Comparison of ENCODE assay signal across 9 cellular contexts in genomic region chr4:104860227-104861123, GRCh38.
DNase-seq lines count a peak whose midpoint lies in the region; ATAC-seq, FAIRE-seq and TF ChIP-seq lines count a peak whose summit lies in the region.
"Had no signal": no experiment of that assay in that cellular context is flagged by ENCODE, and none has a peak within 500 bp of the region (broad histone marks: within the 10 kb centered on the region; RNA-seq: fewer than 3 reads in every experiment).

No MANE protein-coding gene starts in this region.

- CTCF ChIA-PET in K562 (lab: Yijun Ruan, JAX; ENCODE audit: low intra/inter-chr PET ratio), result interaction anchor here (0.6 kb wide), 1 partner anchor 134 kb away, joined by 3 read pairs; no protein-coding TSS in a partner anchor

- H4K20me1 ChIP-seq in K562 (replicated peaks; ENCODE audit: control insufficient read depth, insufficient read depth, low read length), result no peaks in the 10 kb centered on the region

- intact Hi-C loops in K562 (cut with micrococcal nuclease), result no loop called here

- ATAC-seq in HG02610 (IDR thresholded peaks at IDR 0.05; ENCODE audit: unreplicated experiment) (peak; percentile 81), K562 (peak; percentile 73)

- no peak for TF ChIP-seq POLR2A in K562 (conservative IDR thresholded peaks at IDR 0.05)

- whole genome bisulfite sequencing in K562 (ENCODE audit: insufficient coverage, low coverage, missing lambda C conversion rate), result 0% methylated on average over 4 of the region's 4 CpGs

- TF ChIP-seq CTCF in K562 (IDR thresholded peaks at IDR 0.05 in 2 of 3, conservative IDR thresholded peaks at IDR 0.05 in 1 of 3; ENCODE audit: insufficient read depth in 2 of 3, low read depth in 1 of 3, low read length in 3 of 3), result peak; percentile 30 to 70 (median 69); a peak in 5 of 6 replicates

- H3K9ac ChIP-seq in K562 (ENCODE audit: insufficient read depth in 1 of 2, low read depth in 2 of 2, low read length in 2 of 2), result no peak overlapping the region

- in situ Hi-C loops in K562 (cut with MboI), result no loop called here

- TF ChIP-seq EP300 in K562 (IDR thresholded peaks at IDR 0.05; ENCODE audit: low read length), result no peak

- H3K36me3 ChIP-seq in SJSA1 (no peaks in the 10 kb centered on the region), K562 (ENCODE audit: control insufficient read depth, insufficient read depth, low read length) (no peaks in the 10 kb centered on the region)

- no peaks in the 10 kb centered on the region for H3K27me3 ChIP-seq in SJSA1 (replicated peaks)
- no peaks in the 10 kb centered on the region for H3K27me3 ChIP-seq in K562 (ENCODE audit: control insufficient read depth in 2 of 2, insufficient read depth in 2 of 2, low read length in 2 of 2)

- no peak overlapping the region for H2AFZ ChIP-seq in K562 (ENCODE audit: low read depth, low read length)

- DNase-seq in activated CD4-positive, alpha-beta T cell treated with anti-CD3 and anti-CD28 coated beads for 24 hours (ENCODE audit: low read depth in 2 of 2), result peak; percentile 6 to 29
- DNase-seq in activated CD4-positive, alpha-beta T cell treated with anti-CD3 and anti-CD28 coated beads for 1 hour, result no peak
- DNase-seq in NCI-H1048 (lab: John Stamatoyannopoulos, UW) (peak; percentile 15), SJSA1 (ENCODE audit: low read depth in 1 of 2, low spot score in 2 of 2) (peak; percentile 48 to 49), K562 (ENCODE audit: extremely low read depth in 1 of 4, low spot score in 3 of 4) (peak; percentile 25 to 57 (median 27)), iPS-NIHi11 (ENCODE audit: low spot score) (peak; percentile 64)
- DNase-seq in stimulated activated CD4-positive, alpha-beta T cell treated with anti-CD3 and anti-CD28 coated beads, Interleukin-12 subunit alpha, Interleukin-12 subunit beta, amount 100 ng/mL, for 24 hours (ENCODE audit: low read depth in 2 of 2), result peak; percentile 1 to 30

- peak; percentile 56 to 73 for TF ChIP-seq RAD21 in K562 (CRISPR knock-in tag; conservative IDR thresholded peaks at IDR 0.05 in 1 of 2, IDR thresholded peaks at IDR 0.05 in 1 of 2)

- BruUV-seq in K562 (replicated peaks; lab: Mats Ljungman, UMichigan), result no TSS peak

- peak; percentile 78 for FAIRE-seq in K562 (lab: Jason Lieb, UNC)

- H3K4me2 ChIP-seq in K562 (ENCODE audit: insufficient read depth, low read length), result no peak overlapping the region

- H3K27ac ChIP-seq in SJSA1 (no peak overlapping the region), K562 (ENCODE audit: extremely low read depth, low read depth, low read length) (no peak overlapping the region)
- H3K27ac ChIP-seq: skin epidermis had no signal

- H3K4me1 ChIP-seq in SJSA1 (replicated peaks) (no peaks in the 10 kb centered on the region), K562 (replicated peaks in 1 of 2; ENCODE audit: control insufficient read depth in 2 of 2, insufficient read depth in 2 of 2, low read length in 2 of 2) (no peaks in the 10 kb centered on the region)

- H3K4me3 ChIP-seq in SJSA1 (no peak overlapping the region), K562 (no peak overlapping the region)
- H3K4me3 ChIP-seq: skin epidermis had no signal

- H3K9me3 ChIP-seq in SJSA1 (replicated peaks) (no peaks in the 10 kb centered on the region), K562 (replicated peaks; ENCODE audit: control insufficient read depth, insufficient read depth, low read depth, low read length) (no peaks in the 10 kb centered on the region; the same call in 1 of the 2 replicates)

- POLR2A ChIA-PET in K562 (lab: Yijun Ruan, JAX), result no interaction called here

- no peaks in the 10 kb centered on the region for H3K9me1 ChIP-seq in K562 (ENCODE audit: control insufficient read depth, insufficient read depth, low read length)

- no peaks in the 10 kb centered on the region for H3K79me2 ChIP-seq in K562 (ENCODE audit: control insufficient read depth, insufficient read depth, low read length)

TF ChIP-seq in K562, 482 proteins besides CTCF, POLR2A, EP300 and RAD21 (continues in another document):
- TF ChIP-seq ZNF707 (CRISPR knock-in tag; conservative IDR thresholded peaks at IDR 0.05) (no peak), ARID4B (CRISPR knock-in tag; IDR thresholded peaks at IDR 0.05) (no peak), OTX1 (CRISPR knock-in tag; IDR thresholded peaks at IDR 0.05) (no peak), ZNF436 (CRISPR knock-in tag; IDR thresholded peaks at IDR 0.05) (no peak), ZNF830 (CRISPR knock-in tag; IDR thresholded peaks at IDR 0.05) (no peak), CEBPG (CRISPR knock-in tag; IDR thresholded peaks at IDR 0.05) (no peak), CEBPG (tag; conservative IDR thresholded peaks at IDR 0.05 in 1 of 2, IDR thresholded peaks at IDR 0.05 in 1 of 2) (no peak)
